9 cellular contexts compared by ENCODE assay signal in the genomic region with DNA sequence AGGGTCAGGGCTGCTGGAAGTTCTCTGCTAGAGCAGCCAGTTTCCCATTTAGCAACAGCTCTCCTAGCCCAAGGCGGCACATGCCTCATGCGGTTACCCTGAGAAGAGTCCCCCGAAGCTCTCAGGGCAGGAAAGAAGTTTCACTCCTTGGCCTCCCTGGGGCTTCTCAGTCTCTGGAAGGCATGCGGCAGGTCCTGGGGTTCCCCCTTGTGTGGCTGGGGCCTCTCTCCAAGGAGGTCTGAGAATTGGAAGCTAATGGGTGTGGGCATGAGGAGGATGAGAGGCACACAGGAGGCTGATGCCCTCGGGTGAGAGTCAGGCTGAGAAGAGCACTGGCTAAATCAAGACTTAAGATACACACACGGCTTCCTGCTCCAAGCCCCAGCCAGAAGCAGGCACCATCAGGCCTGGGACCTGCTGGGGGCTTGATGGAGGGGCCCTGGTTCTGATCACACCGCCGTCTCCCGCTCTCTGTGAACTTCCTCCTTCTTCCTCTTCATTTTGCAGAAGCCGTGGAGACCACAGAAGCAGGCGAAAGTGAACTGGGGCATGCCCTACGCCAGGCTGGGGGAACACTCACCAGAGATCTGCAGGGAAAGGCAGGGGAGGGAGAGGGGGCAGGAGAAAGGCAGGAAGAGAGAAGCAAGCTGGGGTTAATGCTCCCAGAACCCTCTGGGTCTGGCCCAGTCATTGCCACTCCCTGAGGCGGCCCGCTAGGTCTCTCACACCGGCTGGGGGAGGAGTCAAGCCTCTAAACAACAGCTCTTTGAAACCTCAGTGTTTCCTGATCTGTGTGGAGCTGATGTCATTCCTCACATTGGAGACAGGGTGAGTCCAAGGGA. TPM values are rescaled to one million over a fixed set of nuclear protein-coding genes. Genes with fewer than 3 reads are reported as not detected.
A peak's percentile ranks its signal among the peaks of the same experiment; 100 is the strongest.
DNase-seq lines count a peak whose midpoint lies in the region; ATAC-seq, FAIRE-seq and TF ChIP-seq lines count a peak whose summit lies in the region.
"Had no signal": no experiment of that assay in that cellular context is flagged by ENCODE, and none has a peak within 500 bp of the region (broad histone marks: within the 10 kb centered on the region; RNA-seq: fewer than 3 reads in every experiment).

No MANE protein-coding gene starts in this region.

- H3K79me2 ChIP-seq in KMS-11 (ENCODE audit: insufficient read depth, low read depth) = no peaks in the 10 kb centered on the region
- H3K79me2 ChIP-seq in keratinocyte (ENCODE audit: control insufficient read depth, insufficient read depth, low read length) = peaks cover 16% of the 10 kb centered on the region

- H3K27ac Mint-ChIP-seq in CD14-positive monocyte = peak overlapping the region; percentile 33 to 78 (median 45)
- H3K27ac Mint-ChIP-seq in activated naive CD8-positive, alpha-beta T cell treated with anti-CD3 and anti-CD28 coated beads, Interleukin-2, amount 50 U/mL, for 24 hours = peak overlapping the region; percentile 91

- H3K36me3 ChIP-seq in KMS-11 (ENCODE audit: insufficient read depth) = no peaks in the 10 kb centered on the region
- H3K36me3 ChIP-seq in keratinocyte (ENCODE audit: control insufficient read depth in 2 of 2, extremely low read depth in 1 of 2, insufficient read depth in 2 of 2, low read length in 2 of 2) = peaks cover 11 to 13% of the 10 kb centered on the region in 2 experiments

- H2AFZ ChIP-seq in KMS-11 (ENCODE audit: low read depth) = peak overlapping the region; percentile 80
- H2AFZ ChIP-seq in keratinocyte (ENCODE audit: control insufficient read depth, low read length) = no peak overlapping the region

- dilution Hi-C loops in keratinocyte (cut with MboI; ENCODE audit: extremely low pct_ligation_motif_present, low sequenced_read_pairs) = no loop called here

- H3K36me3 Mint-ChIP-seq in CD14-positive monocyte = no peaks in the 10 kb centered on the region
- no peaks in the 10 kb centered on the region for H3K36me3 Mint-ChIP-seq in activated naive CD8-positive, alpha-beta T cell treated with anti-CD3 and anti-CD28 coated beads, Interleukin-2, amount 50 U/mL, for 24 hours (ENCODE audit: low read depth)

- peak overlapping the region; percentile 79 to 93 for H3K4me3 Mint-ChIP-seq in CD14-positive monocyte
- peak overlapping the region; percentile 72 for H3K4me3 Mint-ChIP-seq in activated naive CD8-positive, alpha-beta T cell treated with anti-CD3 and anti-CD28 coated beads, Interleukin-2, amount 50 U/mL, for 24 hours

- H3K27ac ChIP-seq in KMS-11 (peak overlapping the region; percentile 59), keratinocyte (ENCODE audit: control insufficient read depth, insufficient read depth, low read length) (peak overlapping the region; percentile 70)

- H3K4me2 ChIP-seq in KMS-11 (peak overlapping the region; percentile 89), keratinocyte (ENCODE audit: control insufficient read depth, extremely low read depth, insufficient read depth, low read depth, low read length) (peak overlapping the region; percentile 39)

- peaks cover 7% of the 10 kb centered on the region for H3K9me1 ChIP-seq in keratinocyte (ENCODE audit: control insufficient read depth, extremely low read depth, insufficient read depth, low read length)

- no peaks in the 10 kb centered on the region for H4K20me1 ChIP-seq in KMS-11 (ENCODE audit: insufficient read depth)
- H4K20me1 ChIP-seq in keratinocyte (ENCODE audit: control insufficient read depth, extremely low read depth, insufficient read depth, low read length) = peaks cover 7% of the 10 kb centered on the region

- H3K4me1 ChIP-seq in KMS-11 (ENCODE audit: low read depth, poor library complexity, severe bottlenecking) (peaks cover 50% of the 10 kb centered on the region), keratinocyte (ENCODE audit: control insufficient read depth, extremely low read depth, insufficient read depth, low read length) (peaks cover 48% of the 10 kb centered on the region)

- ATAC-seq in GM19468 (IDR thresholded peaks at IDR 0.05; ENCODE audit: extremely low read depth, unreplicated experiment) = peak; percentile 25
- ATAC-seq in activated naive CD8-positive, alpha-beta T cell treated with anti-CD3 and anti-CD28 coated beads, Interleukin-2, amount 50 U/mL, for 24 hours = peak; percentile 89
- ATAC-seq in HG03469 (IDR thresholded peaks at IDR 0.05; ENCODE audit: unreplicated experiment) = no peak

- peak; percentile 85 for FAIRE-seq in keratinocyte (lab: Jason Lieb, UNC)

- peaks cover 6% of the 10 kb centered on the region; the same call in 1 of the 2 replicates for H3K27me3 ChIP-seq in KMS-11 (ENCODE audit: insufficient read depth, low read depth)
- no peaks in the 10 kb centered on the region for H3K27me3 ChIP-seq in keratinocyte (ENCODE audit: control insufficient read depth, extremely low read depth, insufficient read depth, low read length)

- DNase-seq in CD14-positive monocyte (ENCODE audit: low spot score) = no peak
- peak in 4 of 5 donors; percentile 47 to 77 (median 52) for DNase-seq in T-helper 1 cell
- DNase-seq in activated naive CD8-positive, alpha-beta T cell treated with anti-CD3 and anti-CD28 coated beads, Interleukin-2, amount 50 U/mL, for 24 hours = peak; percentile 61
- DNase-seq in keratinocyte (ENCODE audit: low read depth, low spot score) = peak; percentile 88
- DNase-seq in stimulated activated CD4-positive, alpha-beta T cell treated with anti-CD3 and anti-CD28 coated beads, Interleukin-2, amount 100 ng/mL, for 48 hours = peak; percentile 56 to 62

- no peaks in the 10 kb centered on the region for H3K9me3 Mint-ChIP-seq in CD14-positive monocyte
- no peaks in the 10 kb centered on the region for H3K9me3 Mint-ChIP-seq in activated naive CD8-positive, alpha-beta T cell treated with anti-CD3 and anti-CD28 coated beads, Interleukin-2, amount 50 U/mL, for 24 hours

- intact Hi-C loops in CD14-positive monocyte (cut with micrococcal nuclease) = no loop called here

- H3K4me3 ChIP-seq in KMS-11 (IDR thresholded peaks at IDR 0.05; ENCODE audit: insufficient read depth, low read depth, low read length) (peak overlapping the region; percentile 74), keratinocyte (ENCODE audit: control insufficient read depth in 2 of 3, extremely low read depth in 1 of 3, insufficient read depth in 2 of 3, low read depth in 1 of 3, low read length in 3 of 3) (no peak overlapping the region)

- peaks cover 32% of the 10 kb centered on the region for H3K4me1 Mint-ChIP-seq in CD14-positive monocyte
- peaks cover 24% of the 10 kb centered on the region for H3K4me1 Mint-ChIP-seq in activated naive CD8-positive, alpha-beta T cell treated with anti-CD3 and anti-CD28 coated beads, Interleukin-2, amount 50 U/mL, for 24 hours

- TF ChIP-seq CTCF in CD14-positive monocyte (IDR thresholded peaks at IDR 0.05) (no peak), KMS-11 (conservative IDR thresholded peaks at IDR 0.05; ENCODE audit: low read depth, low read length) (no peak), keratinocyte (optimal IDR thresholded peaks at IDR 0.05 in 1 of 3, IDR thresholded peaks at IDR 0.05 in 1 of 3, conservative IDR thresholded peaks at IDR 0.05 in 1 of 3; ENCODE audit: extremely low read depth in 1 of 3, insufficient read depth in 2 of 3, low read length in 3 of 3) (no peak)

- peak overlapping the region; percentile 40 for H3K9ac ChIP-seq in KMS-11
- H3K9ac ChIP-seq in keratinocyte (ENCODE audit: control insufficient read depth, extremely low read depth, insufficient read depth, low read length) = peak overlapping the region; percentile 60

- no peaks in the 10 kb centered on the region for H3K9me3 ChIP-seq in keratinocyte (ENCODE audit: control insufficient read depth, low read depth, low read length)

- H3K27me3 Mint-ChIP-seq in CD14-positive monocyte (ENCODE audit: low read depth in 3 of 3) = peaks cover 18 to 48% (median 43%) of the 10 kb centered on the region in 3 donors
- H3K27me3 Mint-ChIP-seq in activated naive CD8-positive, alpha-beta T cell treated with anti-CD3 and anti-CD28 coated beads, Interleukin-2, amount 50 U/mL, for 24 hours = peaks cover 2% of the 10 kb centered on the region

RNA-seq across cellular contexts. Expression of a gene that starts 15.1 kb away (rescaled TPM):
- polyA plus RNA-seq in CD14-positive monocyte (not detected), keratinocyte (2.3 to 5.2 TPM (median 4.0 TPM) in 3 replicates)
- 0.62 TPM for polyA plus RNA-seq in keratinocyte (2011; ENCODE audit: low read depth)
- polyA plus RNA-seq in keratinocyte (2011; cell fraction: cytosol; rRNA removed) = 1.7 and 2.2 TPM in 2 replicates
- polyA plus RNA-seq in keratinocyte (2011; cell fraction: nucleus; rRNA removed) = 14.6 and 16.6 TPM in 2 replicates
- 1.3 and 1.8 TPM in 2 replicates for polyA plus RNA-seq in keratinocyte (2012; ENCODE audit: low replicate concordance)
- 3.4 to 9.0 TPM (median 6.4 TPM) in 3 replicates for polyA minus RNA-seq in keratinocyte
- polyA minus RNA-seq in keratinocyte (2011; cell fraction: cytosol; rRNA and poly(A)+ RNA removed) = 1.2 TPM
- 3.9 and 7.1 TPM in 2 replicates for polyA minus RNA-seq in keratinocyte (2011; cell fraction: nucleus; rRNA and poly(A)+ RNA removed)
- polyA plus RNA-seq: liver had no signal

RNA-seq across cellular contexts. Expression of a gene that starts 18.8 kb away (rescaled TPM):
- polyA plus RNA-seq in CD14-positive monocyte = not detected
- polyA plus RNA-seq in keratinocyte = 0.91 to 3.4 TPM (median 1.9 TPM) in 3 replicates
- 53.8 TPM for polyA plus RNA-seq in keratinocyte (2011; ENCODE audit: low read depth)
- 2.7 and 4.3 TPM in 2 replicates for polyA plus RNA-seq in keratinocyte (2011; cell fraction: cytosol; rRNA removed)
- 6.5 and 7.2 TPM in 2 replicates for polyA plus RNA-seq in keratinocyte (2011; cell fraction: nucleus; rRNA removed)
- 1.8 and 60.2 TPM in 2 replicates for polyA plus RNA-seq in keratinocyte (2012; ENCODE audit: low replicate concordance)
- polyA minus RNA-seq in keratinocyte = 5.7 to 15.9 TPM (median 6.8 TPM) in 3 replicates
- not detected for polyA minus RNA-seq in keratinocyte (2011; cell fraction: cytosol; rRNA and poly(A)+ RNA removed)
- polyA minus RNA-seq in keratinocyte (2011; cell fraction: nucleus; rRNA and poly(A)+ RNA removed) = 3.9 and 5.8 TPM in 2 replicates
- polyA plus RNA-seq: liver had no signal
